9 cellular contexts compared by ENCODE assay signal in the genomic region with DNA sequence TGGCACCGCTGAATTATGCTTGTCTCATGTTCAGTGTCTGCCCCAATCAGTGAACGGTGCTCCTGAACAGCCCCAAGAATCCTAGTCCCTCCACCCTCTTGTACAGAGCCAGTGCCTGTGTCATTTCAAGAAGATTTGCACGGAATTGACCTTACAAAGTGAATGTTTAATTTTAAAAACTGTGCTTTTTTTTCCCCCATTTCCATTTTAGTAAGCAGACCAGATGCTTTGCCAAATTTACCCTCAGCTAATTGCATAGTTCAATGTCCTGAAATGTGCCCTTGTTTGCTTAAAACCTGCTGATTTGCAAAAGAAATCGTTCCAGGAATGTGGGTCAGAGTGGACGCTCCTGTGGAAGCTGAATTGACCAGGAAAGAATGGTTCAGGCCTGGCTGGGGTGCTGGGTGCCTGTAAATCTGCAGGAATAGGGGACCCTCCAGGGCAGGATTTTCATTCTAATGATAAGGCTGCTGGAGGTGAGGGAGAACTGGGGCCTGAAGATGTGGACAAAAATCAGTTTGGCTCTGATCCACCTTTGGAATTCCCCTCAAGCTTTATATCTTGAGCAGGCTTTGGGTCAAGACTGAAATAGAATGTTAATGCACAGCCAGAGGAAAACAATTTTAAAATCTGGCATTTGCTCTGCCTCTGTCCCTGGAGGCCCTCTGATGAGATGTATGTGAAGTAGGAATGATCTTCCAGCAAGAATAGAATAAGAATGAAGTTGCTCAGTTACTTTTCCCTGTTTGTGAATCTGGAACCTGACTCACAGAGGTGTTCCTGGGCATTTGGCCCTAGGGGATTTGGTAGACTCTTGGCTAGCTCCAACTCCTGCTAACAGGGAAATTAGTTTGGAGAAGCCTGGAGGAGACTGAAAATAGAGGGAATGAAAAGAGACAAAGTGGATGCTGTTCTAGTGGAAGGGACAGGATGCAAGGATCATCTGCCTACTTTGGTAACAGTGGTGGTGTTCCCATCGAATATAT. TPM values are rescaled to one million over a fixed set of nuclear protein-coding genes. Genes with fewer than 3 reads are reported as not detected.
DNase-seq lines count a peak whose midpoint lies in the region; ATAC-seq and TF ChIP-seq lines count a peak whose summit lies in the region.
"Had no signal": no experiment of that assay in that cellular context is flagged by ENCODE, and none has a peak within 500 bp of the region (broad histone marks: within the 10 kb centered on the region; RNA-seq: fewer than 3 reads in every experiment).

No MANE protein-coding gene starts in this region.

- no peaks in the 10 kb centered on the region for H3K9me3 ChIP-seq in mesenchymal stem cell (ENCODE audit: control insufficient read depth, low read length)
- H3K9me3 ChIP-seq in vagina: no peaks in the 10 kb centered on the region

- H3K4me1 ChIP-seq in mesenchymal stem cell (ENCODE audit: control insufficient read depth, insufficient read depth, low read depth, low read length): no peaks in the 10 kb centered on the region
- peaks cover 41% of the 10 kb centered on the region for H3K4me1 ChIP-seq in vagina

- no peak overlapping the region for H3K4ac ChIP-seq in mesenchymal stem cell (ENCODE audit: low read depth in 1 of 2, low read length in 2 of 2)

- intact Hi-C loops in vagina (cut with DNase I) (no loop called here), head of caudate nucleus (cut with DNase I) (no loop called here)

- no peak overlapping the region for H3K27ac ChIP-seq in mesenchymal stem cell (ENCODE audit: low read length, poor library complexity, severe bottlenecking)
- peak overlapping the region; percentile 37 for H3K27ac ChIP-seq in vagina

- no peaks in the 10 kb centered on the region for H3K36me3 ChIP-seq in mesenchymal stem cell (ENCODE audit: control insufficient read depth in 1 of 2, insufficient read depth in 2 of 2, low read depth in 1 of 2, low read length in 2 of 2)
- no peaks in the 10 kb centered on the region for H3K36me3 ChIP-seq in vagina

- TF ChIP-seq CTCF in fibroblast of pulmonary artery (IDR thresholded peaks at IDR 0.05; ENCODE audit: low read length, missing control alignments) (no peak), vagina (IDR thresholded peaks at IDR 0.05) (no peak)

- no peak overlapping the region for H2AK5ac ChIP-seq in mesenchymal stem cell (ENCODE audit: low read length, severe bottlenecking)

- TF ChIP-seq POLR2A in vagina (IDR thresholded peaks at IDR 0.05): no peak

- H3K14ac ChIP-seq in mesenchymal stem cell (ENCODE audit: low read length in 2 of 2): no peak overlapping the region

- no peak overlapping the region for H2BK12ac ChIP-seq in mesenchymal stem cell (ENCODE audit: low read length in 2 of 2)

- no peaks in the 10 kb centered on the region for H3K79me1 ChIP-seq in mesenchymal stem cell (replicated peaks; ENCODE audit: low read length, poor library complexity, severe bottlenecking)

- H3K23ac ChIP-seq in mesenchymal stem cell (ENCODE audit: low read length in 2 of 2): no peak overlapping the region

- no peak overlapping the region for H3K4me3 ChIP-seq in fibroblast of pulmonary artery (replicated peaks; ENCODE audit: low read depth, low read length)
- H3K4me3 ChIP-seq in mesenchymal stem cell (ENCODE audit: insufficient read depth in 1 of 2, low read depth in 1 of 2, low read length in 2 of 2): peak overlapping the region in 1 of 2 experiments; percentile 40
- no peak overlapping the region for H3K4me3 ChIP-seq in vagina

- no peaks in the 10 kb centered on the region for H3K27me3 ChIP-seq in mesenchymal stem cell (ENCODE audit: control insufficient read depth in 1 of 2, insufficient read depth in 1 of 2, low read length in 2 of 2)
- no peaks in the 10 kb centered on the region for H3K27me3 ChIP-seq in vagina

- H2BK15ac ChIP-seq in mesenchymal stem cell (ENCODE audit: low read depth, poor library complexity, severe bottlenecking): no peak overlapping the region

- 51% methylated on average over 6 of the region's 6 CpGs for WGBS in mesenchymal stem cell

- H3K18ac ChIP-seq in mesenchymal stem cell (ENCODE audit: low read depth in 1 of 2, low read length in 2 of 2): no peak overlapping the region

- no peak overlapping the region for H2AFZ ChIP-seq in mesenchymal stem cell (ENCODE audit: low read depth, low read length)

- no peak overlapping the region for H4K91ac ChIP-seq in mesenchymal stem cell (ENCODE audit: low read length)

- peak; percentile 23 for DNase-seq in fibroblast of pulmonary artery (ENCODE audit: low read depth)
- DNase-seq in mesenchymal stem cell: peak; percentile 29
- DNase-seq in vagina (ENCODE audit: extremely low spot score in 2 of 2): no peak
- no peak for DNase-seq in SKM-1 treated with dmso at 0.1 percent for 144 hours (lab: John Stamatoyannopoulos, UW; ENCODE audit: unreplicated experiment)
- DNase-seq in activated CD8-positive, alpha-beta memory T cell treated with anti-CD3 and anti-CD28 coated beads, Interleukin-2, amount 50 U/mL, for 4 hours: no peak
- DNase-seq in head of caudate nucleus: no peak
- DNase-seq: activated CD4-positive, alpha-beta T cell treated with anti-CD3 and anti-CD28 coated beads for 4 hours; NCI-H1694 treated with DMSO at 0.1 percent for 48 hours had no signal

- peak overlapping the region; percentile 70 for H3K9ac ChIP-seq in mesenchymal stem cell (ENCODE audit: low read length)

- no peak overlapping the region for H3K4me2 ChIP-seq in mesenchymal stem cell (ENCODE audit: low read length, poor library complexity, severe bottlenecking)

- no peak overlapping the region for H2BK120ac ChIP-seq in mesenchymal stem cell (ENCODE audit: low read depth, low read length)

- H4K8ac ChIP-seq in mesenchymal stem cell (ENCODE audit: low read length): peak overlapping the region; percentile 16

- peak; percentile 84 for ATAC-seq in SK-N-SH treated with all-trans-retinoic acid at 6 μM for 48 hours

- no peak overlapping the region for H2BK5ac ChIP-seq in mesenchymal stem cell (ENCODE audit: low read depth, low read length, poor library complexity, severe bottlenecking)

TF ChIP-seq in SK-N-SH treated with all-trans-retinoic acid at 6 μM for 48 hours, 23 proteins besides CTCF, POLR2A, EP300 and RAD21:
- no peak for TF ChIP-seq GLIS3 (CRISPR knock-in tag; IDR thresholded peaks at IDR 0.05)
- no peak for TF ChIP-seq PPARA (CRISPR knock-in tag; IDR thresholded peaks at IDR 0.05; ENCODE audit: borderline replicate concordance)
- TF ChIP-seq ZNF8 (CRISPR knock-in tag; IDR thresholded peaks at IDR 0.05): no peak
- TF ChIP-seq ESRRG (CRISPR knock-in tag; IDR thresholded peaks at IDR 0.05): no peak
- no peak for TF ChIP-seq RARB (CRISPR knock-in tag; IDR thresholded peaks at IDR 0.05)
- TF ChIP-seq ISL1 (CRISPR knock-in tag; IDR thresholded peaks at IDR 0.05): 0 out of 2 replicates have a peak, but pooled peaks have one; percentile 14
TF ChIP-seq in SK-N-SH treated with all-trans-retinoic acid at 6 μM for 48 hours: peak in this region for 1.

RNA-seq across cellular contexts. Expression of gene TMEM17, which starts 19.9 kb away (rescaled TPM):
- 2.8 TPM for polyA plus RNA-seq in mesenchymal stem cell (2013, experiment 1 of 2)
- polyA plus RNA-seq in mesenchymal stem cell (2013, experiment 2 of 2): 2.8 TPM
- total RNA-seq in vagina: 0.98 TPM

Comparison
In these comparisons a context has a peak if more than half of its experiments do, and no peak if none do; other contexts are left out.
1. DNase-seq: peak in fibroblast of pulmonary artery (single experiment) and mesenchymal stem cell (single experiment); none in vagina (0 of 2), SKM-1 treated with dmso at 0.1 percent for 144 hours (single experiment), activated CD8-positive, alpha-beta memory T cell treated with anti-CD3 and anti-CD28 coated beads, Interleukin-2, amount 50 U/mL, for 4 hours (single experiment) and head of caudate nucleus (0 of 42).